Comparison of ENCODE assay signal across 1 cellular context in genomic region chr18:24917767-24918166, GRCh38.
TF ChIP-seq lines count a peak whose summit lies in the region.

No MANE protein-coding gene starts in this region.

TF ChIP-seq in H1, 55 proteins besides CTCF, POLR2A, EP300 and RAD21 (continued from another document):
- no peak for TF ChIP-seq ATF3 (IDR thresholded peaks at IDR 0.05; ENCODE audit: insufficient read depth, low read depth, low read length)
- TF ChIP-seq HDAC2 (IDR thresholded peaks at IDR 0.05; ENCODE audit: borderline replicate concordance in 1 of 2, low read depth in 2 of 2, low read length in 2 of 2), result no peak
- TF ChIP-seq HDAC6 (IDR thresholded peaks at IDR 0.05; ENCODE audit: low read depth, low read length), result no peak
- no peak for TF ChIP-seq TEAD4 (IDR thresholded peaks at IDR 0.05; ENCODE audit: low read depth, low read length)
- TF ChIP-seq BCL11A (IDR thresholded peaks at IDR 0.05; ENCODE audit: low read depth in 2 of 2, low read length in 2 of 2), result no peak
- no peak for TF ChIP-seq SP2 (IDR thresholded peaks at IDR 0.05; ENCODE audit: low read length)
- TF ChIP-seq USF2 (IDR thresholded peaks at IDR 0.05; ENCODE audit: low read length), result no peak
- no peak for TF ChIP-seq ASH2L (IDR thresholded peaks at IDR 0.05; ENCODE audit: low read length)
- TF ChIP-seq KDM1A (IDR thresholded peaks at IDR 0.05; ENCODE audit: borderline replicate concordance, low read length), result no peak
- TF ChIP-seq KDM5A (IDR thresholded peaks at IDR 0.05; ENCODE audit: low read length), result no peak
- no peak for TF ChIP-seq CHD1 (IDR thresholded peaks at IDR 0.05; ENCODE audit: low read depth, low read length)
- no peak for TF ChIP-seq PHF8 (conservative IDR thresholded peaks at IDR 0.05; ENCODE audit: low read depth, low read length)
- no peak for TF ChIP-seq CBX8 (IDR thresholded peaks at IDR 0.05; ENCODE audit: borderline replicate concordance, low read depth, low read length)
- TF ChIP-seq POU5F1 (IDR thresholded peaks at IDR 0.05; ENCODE audit: low read depth, low read length), result no peak
- no peak for TF ChIP-seq CTBP2 (IDR thresholded peaks at IDR 0.05; ENCODE audit: borderline replicate concordance, insufficient read depth, insufficient read length, low read length)
- TF ChIP-seq MAFK (IDR thresholded peaks at IDR 0.05; ENCODE audit: low read depth, low read length), result no peak
- no peak for TF ChIP-seq YY1 (IDR thresholded peaks at IDR 0.05; ENCODE audit: low read depth, low read length)
- no peak for TF ChIP-seq ATF2 (IDR thresholded peaks at IDR 0.05; ENCODE audit: low read length)
